10 cellular contexts compared by ENCODE assay signal in the genomic region with DNA sequence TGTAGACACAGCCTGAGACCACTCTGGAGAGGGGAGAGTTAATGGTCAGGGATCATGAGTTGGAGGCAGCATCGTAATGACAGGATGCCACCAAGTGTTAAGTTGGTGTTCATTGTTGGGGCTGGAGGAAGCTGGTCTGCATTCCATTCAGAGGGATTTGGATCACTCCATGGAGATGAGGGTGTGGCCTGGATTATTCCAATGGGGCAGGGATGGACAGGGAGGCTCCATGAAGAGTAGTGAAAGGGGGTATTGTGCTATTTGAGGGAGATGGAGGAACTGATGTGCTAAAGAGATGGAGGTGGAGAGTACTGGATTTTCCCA. TPM values are rescaled to one million over a fixed set of nuclear protein-coding genes. Genes with fewer than 3 reads are reported as not detected.
DNase-seq lines count a peak whose midpoint lies in the region; ATAC-seq and TF ChIP-seq lines count a peak whose summit lies in the region.
"Had no signal": no experiment of that assay in that cellular context is flagged by ENCODE, and none has a peak within 500 bp of the region (broad histone marks: within the 10 kb centered on the region; RNA-seq: fewer than 3 reads in every experiment).

No MANE protein-coding gene starts in this region.

- intact Hi-C loops in ascending aorta (cut with DNase I): no loop called here
- intact Hi-C loops in CD4-positive, alpha-beta memory T cell (cut with micrococcal nuclease): no loop called here

- POLR2A ChIA-PET in CD4-positive, alpha-beta memory T cell (lab: Charles Lee; ENCODE audit: partially characterized antibody): no interaction called here

- H3K27me3 Mint-ChIP-seq in chondrocyte (ENCODE audit: low read depth) (no peaks in the 10 kb centered on the region), memory B cell (no peaks in the 10 kb centered on the region)
- no peaks in the 10 kb centered on the region for H3K27me3 Mint-ChIP-seq in activated CD8-positive, alpha-beta memory T cell treated with anti-CD3 and anti-CD28 coated beads, Interleukin-2, amount 10 ng/mL, durations not matched to agents 7 days and 5 days
- H3K27me3 Mint-ChIP-seq in CD4-positive, alpha-beta memory T cell: no peaks in the 10 kb centered on the region

- CTCF ChIA-PET in activated CD8-positive, alpha-beta memory T cell treated with anti-CD3 and anti-CD28 coated beads, Interleukin-2, amount 10 ng/mL, durations not matched to agents 7 days and 5 days (lab: Charles Lee): no interaction called here
- CTCF ChIA-PET in CD4-positive, alpha-beta memory T cell (lab: Charles Lee; ENCODE audit: partially characterized antibody): no interaction called here

- H3K4me1 Mint-ChIP-seq in chondrocyte (ENCODE audit: low read depth): peaks cover 10% of the 10 kb centered on the region
- peaks cover 4% of the 10 kb centered on the region for H3K4me1 Mint-ChIP-seq in memory B cell
- H3K4me1 Mint-ChIP-seq in activated CD8-positive, alpha-beta memory T cell treated with anti-CD3 and anti-CD28 coated beads, Interleukin-2, amount 10 ng/mL, durations not matched to agents 7 days and 5 days: peaks cover 4% of the 10 kb centered on the region
- peaks cover 0 to 5% (median 3%) of the 10 kb centered on the region in 4 donors for H3K4me1 Mint-ChIP-seq in CD4-positive, alpha-beta memory T cell

- no peaks in the 10 kb centered on the region for H3K36me3 ChIP-seq in ascending aorta
- H3K36me3 ChIP-seq in CD4-positive, alpha-beta memory T cell (ENCODE audit: insufficient read depth, low read length): no peaks in the 10 kb centered on the region

- H3K4me1 ChIP-seq in ascending aorta: no peaks in the 10 kb centered on the region
- no peaks in the 10 kb centered on the region for H3K4me1 ChIP-seq in CD4-positive, alpha-beta memory T cell (ENCODE audit: insufficient read depth, low read length)

- H3K4me3 Mint-ChIP-seq in chondrocyte (ENCODE audit: unreplicated experiment) (no peak overlapping the region), memory B cell (no peak overlapping the region)
- no peak overlapping the region for H3K4me3 Mint-ChIP-seq in activated CD8-positive, alpha-beta memory T cell treated with anti-CD3 and anti-CD28 coated beads, Interleukin-2, amount 10 ng/mL, durations not matched to agents 7 days and 5 days
- no peak overlapping the region for H3K4me3 Mint-ChIP-seq in CD4-positive, alpha-beta memory T cell

- H3K36me3 Mint-ChIP-seq in chondrocyte (ENCODE audit: low read depth) (peaks cover 6% of the 10 kb centered on the region), memory B cell (peaks cover 22% of the 10 kb centered on the region)
- H3K36me3 Mint-ChIP-seq in activated CD8-positive, alpha-beta memory T cell treated with anti-CD3 and anti-CD28 coated beads, Interleukin-2, amount 10 ng/mL, durations not matched to agents 7 days and 5 days: peaks cover 26% of the 10 kb centered on the region
- H3K36me3 Mint-ChIP-seq in CD4-positive, alpha-beta memory T cell: peaks cover 5 to 11% of the 10 kb centered on the region in 2 donors

- no peak overlapping the region for H3K4me3 ChIP-seq in ascending aorta
- no peak overlapping the region for H3K4me3 ChIP-seq in CD4-positive, alpha-beta memory T cell (ENCODE audit: low read length in 2 of 2)

- no peaks in the 10 kb centered on the region for H3K27me3 ChIP-seq in ascending aorta
- H3K27me3 ChIP-seq in CD4-positive, alpha-beta memory T cell (ENCODE audit: insufficient read depth, low read length): no peaks in the 10 kb centered on the region

- H3K27ac Mint-ChIP-seq in chondrocyte (ENCODE audit: unreplicated experiment): peak overlapping the region; percentile 39
- peak overlapping the region; percentile 1 for H3K27ac Mint-ChIP-seq in memory B cell
- no peak overlapping the region for H3K27ac Mint-ChIP-seq in activated CD8-positive, alpha-beta memory T cell treated with anti-CD3 and anti-CD28 coated beads, Interleukin-2, amount 10 ng/mL, durations not matched to agents 7 days and 5 days
- H3K27ac Mint-ChIP-seq in CD4-positive, alpha-beta memory T cell: peak overlapping the region in 2 of 7 donors; percentile 53 to 70

- DNase-seq in COR-L47 (lab: John Stamatoyannopoulos, UW) (peak; percentile 12), HT1080 (ENCODE audit: low read depth) (peak; percentile 68), chondrocyte (ENCODE audit: low spot score) (no peak), memory B cell (ENCODE audit: low spot score in 2 of 2) (no peak), ascending aorta (ENCODE audit: low spot score in 2 of 2) (no peak), SIG-M5 treated with dmso at 0.1 percent for 504 hours (lab: John Stamatoyannopoulos, UW; ENCODE audit: unreplicated experiment) (no peak)
- no peak for DNase-seq in activated CD8-positive, alpha-beta memory T cell treated with anti-CD3 and anti-CD28 coated beads, Interleukin-2, amount 10 ng/mL, durations not matched to agents 7 days and 5 days
- no peak for DNase-seq in CD4-positive, alpha-beta memory T cell
- DNase-seq: activated naive CD4-positive, alpha-beta T cell treated with anti-CD3 and anti-CD28 coated beads, Interleukin-2, amount 50 U/mL, for 16 hours; KBM-7 had no signal

- H3K9me3 ChIP-seq in ascending aorta: no peaks in the 10 kb centered on the region
- H3K9me3 ChIP-seq in CD4-positive, alpha-beta memory T cell (ENCODE audit: control insufficient read depth in 1 of 2, low read length in 2 of 2): no peaks in the 10 kb centered on the region

- H3K9me3 Mint-ChIP-seq in chondrocyte (ENCODE audit: low read depth) (no peaks in the 10 kb centered on the region), memory B cell (no peaks in the 10 kb centered on the region)
- H3K9me3 Mint-ChIP-seq in activated CD8-positive, alpha-beta memory T cell treated with anti-CD3 and anti-CD28 coated beads, Interleukin-2, amount 10 ng/mL, durations not matched to agents 7 days and 5 days (ENCODE audit: low read depth): no peaks in the 10 kb centered on the region
- no peaks in the 10 kb centered on the region for H3K9me3 Mint-ChIP-seq in CD4-positive, alpha-beta memory T cell

- H3K27ac ChIP-seq in ascending aorta: no peak overlapping the region
- H3K27ac ChIP-seq in CD4-positive, alpha-beta memory T cell (ENCODE audit: low read depth, low read length): no peak overlapping the region

- peak; percentile 28 for TF ChIP-seq CTCF in chondrocyte (IDR thresholded peaks at IDR 0.05)
- TF ChIP-seq CTCF in ascending aorta (IDR thresholded peaks at IDR 0.05): no peak

- no peak for ATAC-seq in memory B cell (ENCODE audit: low read depth)
- ATAC-seq in activated CD8-positive, alpha-beta memory T cell treated with anti-CD3 and anti-CD28 coated beads, Interleukin-2, amount 10 ng/mL, durations not matched to agents 7 days and 5 days: no peak

RNA-seq across cellular contexts. Expression of gene SAPCD1, which starts 1.1 kb away (rescaled TPM):
- total RNA-seq in HT1080 (2014; rRNA removed; shearing (Covaris generic)): 0.64 and 3.5 TPM in 2 replicates
- 3.1 and 3.7 TPM in 2 replicates for polyA plus RNA-seq in HT1080 (2015; cell fraction: cytosol; rRNA removed)
- 21.3 and 30.6 TPM in 2 replicates for polyA plus RNA-seq in HT1080 (2015; cell fraction: nucleus; rRNA removed)
- total RNA-seq in chondrocyte (1.3 to 2.4 TPM (median 1.4 TPM) in 3 replicates), ascending aorta (not detected)
- total RNA-seq in activated CD8-positive, alpha-beta memory T cell treated with anti-CD3 and anti-CD28 coated beads, Interleukin-2, amount 10 ng/mL, durations not matched to agents 7 days and 5 days: 10 to 100 TPM; 12.8 to 19.2 TPM
- 1 to 10 TPM; 2.7 to 3.7 TPM for total RNA-seq in CD4-positive, alpha-beta memory T cell
- under 1 TPM in 1 of 2 donors, not detected in 1; 0.89 TPM for polyA plus RNA-seq in CD4-positive, alpha-beta memory T cell

RNA-seq across cellular contexts. Expression of gene VWA7, which starts 13.5 kb away (rescaled TPM):
- 0.77 and 0.79 TPM in 2 replicates for total RNA-seq in HT1080 (2014; rRNA removed; shearing (Covaris generic))
- 1.1 and 1.6 TPM in 2 replicates for polyA plus RNA-seq in HT1080 (2015; cell fraction: cytosol; rRNA removed)
- polyA plus RNA-seq in HT1080 (2015; cell fraction: nucleus; rRNA removed): 3.0 and 3.4 TPM in 2 replicates
- total RNA-seq in chondrocyte (0.15 to 0.62 TPM (median 0.17 TPM) in 3 replicates), ascending aorta (not detected)
- total RNA-seq in activated CD8-positive, alpha-beta memory T cell treated with anti-CD3 and anti-CD28 coated beads, Interleukin-2, amount 10 ng/mL, durations not matched to agents 7 days and 5 days: 1 to 10 TPM; 5.7 to 6.4 TPM
- total RNA-seq in CD4-positive, alpha-beta memory T cell: 1 to 10 TPM; 1.0 to 1.7 TPM
- polyA plus RNA-seq in CD4-positive, alpha-beta memory T cell: 1 to 10 TPM in 1 of 2 donors, under 1 TPM in 1; 1.00 to 2.5 TPM

RNA-seq across cellular contexts. Expression of gene MSH5, which starts 23.8 kb away (rescaled TPM):
- total RNA-seq in HT1080 (2014; rRNA removed; shearing (Covaris generic)): 9.5 and 10.2 TPM in 2 replicates
- 6.3 and 6.8 TPM in 2 replicates for polyA plus RNA-seq in HT1080 (2015; cell fraction: cytosol; rRNA removed)
- 117 and 128 TPM in 2 replicates for polyA plus RNA-seq in HT1080 (2015; cell fraction: nucleus; rRNA removed)
- total RNA-seq in chondrocyte: 8.4 to 17.4 TPM (median 9.4 TPM) in 3 replicates
- total RNA-seq in activated CD8-positive, alpha-beta memory T cell treated with anti-CD3 and anti-CD28 coated beads, Interleukin-2, amount 10 ng/mL, durations not matched to agents 7 days and 5 days: 100 to 1,000 TPM in 1 of 2 experiments, 10 to 100 TPM in 1; 75.6 to 109 TPM
- total RNA-seq in ascending aorta: 17.7 TPM
- total RNA-seq in CD4-positive, alpha-beta memory T cell: 10 to 100 TPM; 11.4 to 12.1 TPM
- 1 to 10 TPM in 1 of 2 donors, under 1 TPM in 1; 0.95 to 3.2 TPM for polyA plus RNA-seq in CD4-positive, alpha-beta memory T cell

RNA-seq across cellular contexts. Expression of gene CLIC1, which starts 27.2 kb away (rescaled TPM):
- total RNA-seq in HT1080 (2014; rRNA removed; shearing (Covaris generic)): 1,383 and 1,400 TPM in 2 replicates
- polyA plus RNA-seq in HT1080 (2015; cell fraction: cytosol; rRNA removed): 722 and 789 TPM in 2 replicates
- 539 and 564 TPM in 2 replicates for polyA plus RNA-seq in HT1080 (2015; cell fraction: nucleus; rRNA removed)
- total RNA-seq in chondrocyte (256 to 328 TPM (median 317 TPM) in 3 replicates), ascending aorta (281 TPM)
- total RNA-seq in activated CD8-positive, alpha-beta memory T cell treated with anti-CD3 and anti-CD28 coated beads, Interleukin-2, amount 10 ng/mL, durations not matched to agents 7 days and 5 days: 100 to 1,000 TPM; 544 to 561 TPM
- 10 to 100 TPM; 91.0 to 98.3 TPM for total RNA-seq in CD4-positive, alpha-beta memory T cell
- 100 to 1,000 TPM; 462 to 601 TPM for polyA plus RNA-seq in CD4-positive, alpha-beta memory T cell

RNA-seq across cellular contexts. Expression of gene VARS1, which starts 32.0 kb away (rescaled TPM):
- 63.0 and 76.4 TPM in 2 replicates for total RNA-seq in HT1080 (2014; rRNA removed; shearing (Covaris generic))
- 74.9 and 76.0 TPM in 2 replicates for polyA plus RNA-seq in HT1080 (2015; cell fraction: cytosol; rRNA removed)
- 214 and 224 TPM in 2 replicates for polyA plus RNA-seq in HT1080 (2015; cell fraction: nucleus; rRNA removed)
- total RNA-seq in chondrocyte: 71.1 to 101 TPM (median 71.9 TPM) in 3 replicates
- 100 to 1,000 TPM; 107 to 140 TPM for total RNA-seq in activated CD8-positive, alpha-beta memory T cell treated with anti-CD3 and anti-CD28 coated beads, Interleukin-2, amount 10 ng/mL, durations not matched to agents 7 days and 5 days
- 48.3 TPM for total RNA-seq in ascending aorta
- total RNA-seq in CD4-positive, alpha-beta memory T cell: 10 to 100 TPM; 39.6 to 46.8 TPM
- 10 to 100 TPM; 43.4 to 45.9 TPM for polyA plus RNA-seq in CD4-positive, alpha-beta memory T cell

Comparison
In these comparisons a context has a peak if more than half of its experiments do, and no peak if none do; other contexts are left out.
1. DNase-seq: peak in COR-L47 (single experiment) and HT1080 (single experiment); none in chondrocyte (single experiment), memory B cell (0 of 2), activated CD8-positive, alpha-beta memory T cell treated with anti-CD3 and anti-CD28 coated beads, Interleukin-2, amount 10 ng/mL, durations not matched to agents 7 days and 5 days (single experiment), ascending aorta (0 of 2), SIG-M5 treated with dmso at 0.1 percent for 504 hours (single experiment) and CD4-positive, alpha-beta memory T cell (0 of 5).